8 cellular contexts compared by ENCODE assay signal in the genomic region with DNA sequence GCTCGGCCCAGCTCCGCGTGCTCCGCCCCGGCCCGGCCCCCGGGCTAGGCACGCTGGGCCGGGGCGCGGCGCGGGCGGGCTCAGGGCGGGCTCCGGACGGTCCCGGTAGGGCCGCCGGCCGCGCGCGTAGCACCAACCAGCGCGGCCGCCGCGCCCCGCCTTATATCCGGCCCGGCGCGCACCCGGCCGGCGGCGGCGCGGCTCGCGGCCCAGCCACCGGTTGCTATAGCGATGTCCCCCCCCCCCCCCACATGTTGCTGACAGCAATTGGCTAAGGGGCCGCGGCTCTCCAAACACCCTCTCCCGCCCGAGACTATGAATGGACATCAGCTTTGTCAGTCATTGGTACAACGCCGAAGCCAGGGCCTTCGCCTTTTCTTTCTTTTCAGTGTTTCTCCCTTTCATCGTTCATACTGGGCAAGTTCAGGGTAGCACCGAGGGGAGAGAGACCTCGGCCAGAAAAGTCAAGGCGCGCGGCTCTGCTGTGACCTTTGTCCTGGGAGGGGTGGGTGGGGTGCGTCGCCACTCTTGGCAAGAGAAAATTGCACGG.
A peak's percentile ranks its signal among the peaks of the same experiment; 100 is the strongest.
DNase-seq lines count a peak whose midpoint lies in the region; ATAC-seq, FAIRE-seq and TF ChIP-seq lines count a peak whose summit lies in the region.

No MANE protein-coding gene starts in this region.

- H3K36me3 Mint-ChIP-seq in CD8-positive, alpha-beta T cell = no peaks in the 10 kb centered on the region
- no peaks in the 10 kb centered on the region for H3K36me3 Mint-ChIP-seq in astrocyte (ENCODE audit: low read depth, unreplicated experiment)

- peak overlapping the region; percentile 69 for H3K4me3 Mint-ChIP-seq in CD8-positive, alpha-beta T cell
- no peak overlapping the region for H3K4me3 Mint-ChIP-seq in astrocyte (ENCODE audit: unreplicated experiment)

- H4K20me1 ChIP-seq in astrocyte (ENCODE audit: insufficient read depth, low read length) = peaks cover 9% of the 10 kb centered on the region

- peak; percentile 20 for ATAC-seq in CD8-positive, alpha-beta T cell
- no peak for ATAC-seq in GM21529 (IDR thresholded peaks at IDR 0.05; ENCODE audit: unreplicated experiment)

- no peak for DNase-seq in CD8-positive, alpha-beta T cell
- peak; percentile 96 for DNase-seq in NCI-H1092 treated with DMSO at 0.1 percent for 48 hours (lab: John Stamatoyannopoulos, UW)
- DNase-seq in astrocyte (ENCODE audit: low read depth) = peak; percentile 94
- peak; percentile 72 for DNase-seq in smooth muscle cell of the brain vasculature (ENCODE audit: low read depth, low spot score)
- DNase-seq in SHP77 treated with DMSO at 0.1 percent for 48 hours (lab: John Stamatoyannopoulos, UW) = no peak
- DNase-seq in amniotic stem cell (lab: John Stamatoyannopoulos, UW) = no peak

- H3K9ac ChIP-seq in astrocyte (ENCODE audit: low read length) (peak overlapping the region; percentile 59), iPS-20b (ENCODE audit: low read depth, low read length) (no peak overlapping the region)

- H3K9me3 ChIP-seq in CD8-positive, alpha-beta T cell (ENCODE audit: low read length) = no peaks in the 10 kb centered on the region
- H3K9me3 ChIP-seq in astrocyte (ENCODE audit: insufficient read depth, low read depth, low read length) (no peaks in the 10 kb centered on the region), iPS-20b (ENCODE audit: insufficient read depth, low read depth, low read length) (peaks cover 31% of the 10 kb centered on the region)

- POLR2A ChIA-PET in CD8-positive, alpha-beta T cell (lab: Charles Lee) = interaction anchor here (0.5 kb wide), 1 partner anchor 199 kb away, joined by 6 read pairs; no protein-coding TSS in a partner anchor

- H3K4me1 ChIP-seq in CD8-positive, alpha-beta T cell (ENCODE audit: insufficient read depth, low read length) = peaks cover 44% of the 10 kb centered on the region
- H3K4me1 ChIP-seq in astrocyte (ENCODE audit: insufficient read depth, low read length) (peaks cover 17% of the 10 kb centered on the region), iPS-20b (ENCODE audit: insufficient read depth, low read length) (no peaks in the 10 kb centered on the region)

- no peak overlapping the region for H3K4me3 ChIP-seq in CD8-positive, alpha-beta T cell (ENCODE audit: low read depth, low read length)
- H3K4me3 ChIP-seq in astrocyte (ENCODE audit: insufficient read depth, low read depth, low read length) (peak overlapping the region; percentile 62), iPS-20b (ENCODE audit: low read length) (peak overlapping the region; percentile 50; the same call in 1 of the 2 replicates)

- peaks cover 47% of the 10 kb centered on the region for H3K27me3 Mint-ChIP-seq in CD8-positive, alpha-beta T cell (ENCODE audit: low read depth)
- no peaks in the 10 kb centered on the region for H3K27me3 Mint-ChIP-seq in astrocyte (ENCODE audit: low read depth, unreplicated experiment)

- no peak overlapping the region for H3K27ac ChIP-seq in CD8-positive, alpha-beta T cell (ENCODE audit: low read depth, low read length)
- H3K27ac ChIP-seq in astrocyte (ENCODE audit: low read depth, low read length) = no peak overlapping the region
- no peak overlapping the region for H3K27ac ChIP-seq in iPS-20b (ENCODE audit: low read length)

- peaks cover 3% of the 10 kb centered on the region for H3K9me3 Mint-ChIP-seq in CD8-positive, alpha-beta T cell
- H3K9me3 Mint-ChIP-seq in astrocyte (ENCODE audit: unreplicated experiment) = peaks cover 19% of the 10 kb centered on the region

- peaks cover 6% of the 10 kb centered on the region for H3K79me2 ChIP-seq in astrocyte (ENCODE audit: insufficient read depth, low read length)

- peaks cover 34% of the 10 kb centered on the region for H3K4me1 Mint-ChIP-seq in CD8-positive, alpha-beta T cell (ENCODE audit: low read depth)
- H3K4me1 Mint-ChIP-seq in astrocyte (ENCODE audit: low read depth, unreplicated experiment) = no peaks in the 10 kb centered on the region

- intact Hi-C loops in CD8-positive, alpha-beta T cell (cut with DNase I, micrococcal nuclease) = no loop called here

- H3K36me3 ChIP-seq in CD8-positive, alpha-beta T cell (ENCODE audit: insufficient read depth, low read length) = no peaks in the 10 kb centered on the region
- H3K36me3 ChIP-seq in astrocyte (ENCODE audit: insufficient read depth, low read length) = no peaks in the 10 kb centered on the region
- no peaks in the 10 kb centered on the region for H3K36me3 ChIP-seq in iPS-20b (ENCODE audit: insufficient read depth, low read depth, low read length)

- H3K27me3 ChIP-seq in CD8-positive, alpha-beta T cell (ENCODE audit: insufficient read depth, low read length) = peaks cover 40% of the 10 kb centered on the region
- H3K27me3 ChIP-seq in astrocyte (ENCODE audit: insufficient read depth, low read length) = peaks cover 39% of the 10 kb centered on the region
- H3K27me3 ChIP-seq in iPS-20b (ENCODE audit: insufficient read depth, low read length) = peaks cover 90% of the 10 kb centered on the region

- no peak for TF ChIP-seq CTCF in CD8-positive, alpha-beta T cell (IDR thresholded peaks at IDR 0.05)
- no peak for TF ChIP-seq CTCF in astrocyte (IDR thresholded peaks at IDR 0.05; ENCODE audit: insufficient read depth, low read depth, low read length)

- H2AFZ ChIP-seq in astrocyte (ENCODE audit: low read depth, low read length) = peak overlapping the region; percentile 72

- H3K4me2 ChIP-seq in astrocyte (ENCODE audit: low read length) = peak overlapping the region; percentile 89

- H3K27ac Mint-ChIP-seq in CD8-positive, alpha-beta T cell = no peak overlapping the region
- H3K27ac Mint-ChIP-seq in astrocyte (ENCODE audit: unreplicated experiment) = no peak overlapping the region

- FAIRE-seq in astrocyte (lab: Jason Lieb, UNC) = no peak

- CTCF ChIA-PET in CD8-positive, alpha-beta T cell (lab: Charles Lee) = no interaction called here

Comparison
In these comparisons a context has a peak if more than half of its experiments do, and no peak if none do; other contexts are left out.
1. DNase-seq: peak in NCI-H1092 treated with DMSO at 0.1 percent for 48 hours (single experiment), astrocyte (single experiment) and smooth muscle cell of the brain vasculature (single experiment); none in CD8-positive, alpha-beta T cell (0 of 7), SHP77 treated with DMSO at 0.1 percent for 48 hours (single experiment) and amniotic stem cell (single experiment).